ENCODE assay signal across 24 cellular contexts in genomic region chr15:38635170-38635569, GRCh38.
A peak's percentile ranks its signal among the peaks of the same experiment; 100 is the strongest.
DNase-seq lines count a peak whose midpoint lies in the region; ATAC-seq and TF ChIP-seq lines count a peak whose summit lies in the region.
"Had no signal": no experiment of that assay in that cellular context is flagged by ENCODE, and none has a peak within 500 bp of the region (broad histone marks: within the 10 kb centered on the region; RNA-seq: fewer than 3 reads in every experiment).

No MANE protein-coding gene starts in this region.

- H3K9me3 ChIP-seq in OCI-LY1 (ENCODE audit: low read length) (no peaks in the 10 kb centered on the region), neural progenitor cell (ENCODE audit: low read depth) (no peaks in the 10 kb centered on the region)
- H3K9me3 ChIP-seq: BE2C, BLaER1 had no signal

- H3K27ac ChIP-seq in OCI-LY1 (ENCODE audit: low read depth, low read length, poor library complexity, severe bottlenecking) = peak overlapping the region; percentile 57
- no peak overlapping the region for H3K27ac ChIP-seq in neural progenitor cell
- H3K27ac ChIP-seq: BLaER1 had no signal

- H3K27me3 Mint-ChIP-seq in neural progenitor cell (ENCODE audit: insufficient read depth, low read depth) = peaks cover 6% of the 10 kb centered on the region
- no peaks in the 10 kb centered on the region for H3K27me3 Mint-ChIP-seq in activated T-cell treated with anti-CD3 and anti-CD28 coated beads, Interleukin-2, amount 50 U/mL, for 72 hours (ENCODE audit: low read depth)
- H3K27me3 Mint-ChIP-seq: CD4-positive, alpha-beta memory T cell; CD4-positive, CD25-positive, alpha-beta regulatory T cell; CD8-positive, alpha-beta memory T cell had no signal

- H3K79me2 ChIP-seq in OCI-LY1 (ENCODE audit: insufficient read depth, low read length) (no peaks in the 10 kb centered on the region), neural progenitor cell (ENCODE audit: low read depth) (no peaks in the 10 kb centered on the region)

- no peaks in the 10 kb centered on the region for H3K36me3 Mint-ChIP-seq in neural progenitor cell
- H3K36me3 Mint-ChIP-seq in activated T-cell treated with anti-CD3 and anti-CD28 coated beads, Interleukin-2, amount 50 U/mL, for 72 hours (ENCODE audit: insufficient read depth in 2 of 2) = peaks cover 0 to 3% of the 10 kb centered on the region in 2 donors
- H3K36me3 Mint-ChIP-seq: CD14-positive monocyte; CD4-positive, alpha-beta memory T cell; CD8-positive, alpha-beta memory T cell had no signal

- H3K36me3 ChIP-seq in OCI-LY1 (ENCODE audit: insufficient read depth, low read length) = no peaks in the 10 kb centered on the region
- H3K36me3 ChIP-seq in neural progenitor cell = no peaks in the 10 kb centered on the region
- H3K36me3 ChIP-seq: BE2C, BLaER1 had no signal

- no peak overlapping the region for H3K9ac ChIP-seq in OCI-LY1 (ENCODE audit: low read length)
- no peak overlapping the region for H3K9ac ChIP-seq in neural progenitor cell
- H3K9ac ChIP-seq: BLaER1 had no signal

- no peaks in the 10 kb centered on the region for H3K9me3 Mint-ChIP-seq in neural progenitor cell
- no peaks in the 10 kb centered on the region for H3K9me3 Mint-ChIP-seq in activated T-cell treated with anti-CD3 and anti-CD28 coated beads, Interleukin-2, amount 50 U/mL, for 72 hours
- H3K9me3 Mint-ChIP-seq: CD4-positive, alpha-beta memory T cell; CD8-positive, alpha-beta memory T cell had no signal

- no peak overlapping the region for H3K4me3 Mint-ChIP-seq in neural progenitor cell
- H3K4me3 Mint-ChIP-seq in activated T-cell treated with anti-CD3 and anti-CD28 coated beads, Interleukin-2, amount 50 U/mL, for 72 hours = no peak overlapping the region
- H3K4me3 Mint-ChIP-seq: CD14-positive monocyte; CD4-positive, alpha-beta memory T cell; CD4-positive, CD25-positive, alpha-beta regulatory T cell; CD8-positive, alpha-beta memory T cell had no signal

- H3K4me2 ChIP-seq in OCI-LY1 (ENCODE audit: low read length) = no peak overlapping the region
- no peak overlapping the region for H3K4me2 ChIP-seq in neural progenitor cell
- H3K4me2 ChIP-seq: BLaER1 had no signal

- no peak overlapping the region for H3K4me3 ChIP-seq in OCI-LY1 (ENCODE audit: low read depth, low read length, poor library complexity, severe bottlenecking)
- no peak overlapping the region for H3K4me3 ChIP-seq in neural progenitor cell
- H3K4me3 ChIP-seq: BLaER1, GM12878 had no signal

- DNase-seq in ecto neural progenitor cell (ENCODE audit: low spot score) (peak; percentile 55), neural progenitor cell (ENCODE audit: low spot score) (no peak), NAMALWA (ENCODE audit: low spot score) (no peak)
- no peak for DNase-seq in activated T-cell treated with anti-CD3 and anti-CD28 coated beads, Interleukin-2, amount 50 U/mL, for 72 hours
- DNase-seq: 8988T; ACHN; BE2C; C1 segment of cervical spinal cord; CD4-positive, alpha-beta memory T cell; CD4-positive, CD25-positive, alpha-beta regulatory T cell; CD8-positive, alpha-beta memory T cell; COR-L47; DMS 273 treated with DMSO at 0.1 percent for 48 hours; DMS153; DMS53; DMS79; DND-41; EL; GDM1 had no signal

- peak overlapping the region; percentile 76 for H3K27ac Mint-ChIP-seq in neural progenitor cell
- no peak overlapping the region for H3K27ac Mint-ChIP-seq in activated T-cell treated with anti-CD3 and anti-CD28 coated beads, Interleukin-2, amount 50 U/mL, for 72 hours

- no peaks in the 10 kb centered on the region for H3F3A ChIP-seq in OCI-LY1 (ENCODE audit: insufficient read depth, low read length)
- no peaks in the 10 kb centered on the region for H3F3A ChIP-seq in neural progenitor cell (ENCODE audit: low read depth)

- H2AFZ ChIP-seq in OCI-LY1 (ENCODE audit: low read length) (0 out of 2 replicates have a peak overlapping the region, but pooled peaks have one; percentile 36), neural progenitor cell (replicated peaks) (no peak overlapping the region)

- H4K20me1 ChIP-seq in OCI-LY1 (ENCODE audit: insufficient read depth, low read length) (no peaks in the 10 kb centered on the region), neural progenitor cell (ENCODE audit: low read depth) (no peaks in the 10 kb centered on the region)
- H4K20me1 ChIP-seq: BLaER1 had no signal

- no peaks in the 10 kb centered on the region for H3K27me3 ChIP-seq in OCI-LY1 (ENCODE audit: insufficient read depth, low read length)
- no peaks in the 10 kb centered on the region for H3K27me3 ChIP-seq in neural progenitor cell
- H3K27me3 ChIP-seq: BE2C, BLaER1 had no signal

- ATAC-seq in HG02798 (IDR thresholded peaks at IDR 0.05; ENCODE audit: poor library complexity, unreplicated experiment) = no peak
- no peak for ATAC-seq in activated T-cell treated with anti-CD3 and anti-CD28 coated beads, Interleukin-2, amount 50 U/mL, for 72 hours (replicated peaks in 1 of 2)
- ATAC-seq: GM12878 had no signal

- TF ChIP-seq CTCF in OCI-LY1 (IDR thresholded peaks at IDR 0.05; ENCODE audit: low read length) (no peak), neural progenitor cell (IDR thresholded peaks at IDR 0.05) (no peak)

- H3K4me1 ChIP-seq in OCI-LY1 (ENCODE audit: insufficient read depth, low read length, severe bottlenecking) = peaks cover 61% of the 10 kb centered on the region
- peaks cover 7% of the 10 kb centered on the region for H3K4me1 ChIP-seq in neural progenitor cell
- H3K4me1 ChIP-seq: BE2C had no signal

- peaks cover 29% of the 10 kb centered on the region for H3K4me1 Mint-ChIP-seq in neural progenitor cell
- peaks cover 50% of the 10 kb centered on the region for H3K4me1 Mint-ChIP-seq in activated T-cell treated with anti-CD3 and anti-CD28 coated beads, Interleukin-2, amount 50 U/mL, for 72 hours (ENCODE audit: low read depth)
- H3K4me1 Mint-ChIP-seq: CD14-positive monocyte had no signal

- no peaks in the 10 kb centered on the region for H3K9me2 ChIP-seq in OCI-LY1 (ENCODE audit: low read depth, low read length)
